1 cellular context compared by ENCODE assay signal in the genomic region with DNA sequence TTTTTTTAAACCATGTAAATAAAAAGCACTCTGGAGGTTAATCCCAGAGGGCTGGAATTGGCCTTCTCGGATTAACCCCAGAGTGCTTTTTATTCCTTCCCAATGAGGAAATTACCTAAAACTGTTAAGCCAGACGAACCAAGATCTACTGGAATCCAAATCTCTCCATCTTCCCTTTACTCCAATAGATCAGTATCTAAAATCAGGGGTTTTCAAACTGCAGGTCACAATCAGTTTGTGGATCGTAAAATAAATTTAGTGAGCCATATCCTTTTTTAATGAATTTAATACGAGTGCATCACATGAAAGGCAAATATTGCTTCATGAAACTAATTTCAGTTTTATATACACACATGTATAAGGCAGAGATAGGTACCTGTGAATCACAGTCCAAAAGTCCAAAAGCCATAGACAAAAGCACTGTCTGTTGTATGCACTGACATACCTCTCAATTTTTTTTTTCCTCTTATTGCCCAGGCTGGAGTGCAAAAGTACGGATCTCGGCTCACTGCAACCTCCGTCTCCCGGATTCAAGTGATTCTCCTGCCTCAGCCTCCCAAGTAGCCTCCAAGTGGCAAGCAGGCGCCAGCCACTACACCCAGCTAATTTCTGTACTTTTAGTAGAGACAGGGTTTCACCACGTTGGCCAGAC.
TF ChIP-seq lines count a peak whose summit lies in the region.

No MANE protein-coding gene starts in this region.

TF ChIP-seq in WTC11, 78 proteins besides CTCF, POLR2A, EP300 and RAD21 (continued from another document):
- TF ChIP-seq, protein P1, sequence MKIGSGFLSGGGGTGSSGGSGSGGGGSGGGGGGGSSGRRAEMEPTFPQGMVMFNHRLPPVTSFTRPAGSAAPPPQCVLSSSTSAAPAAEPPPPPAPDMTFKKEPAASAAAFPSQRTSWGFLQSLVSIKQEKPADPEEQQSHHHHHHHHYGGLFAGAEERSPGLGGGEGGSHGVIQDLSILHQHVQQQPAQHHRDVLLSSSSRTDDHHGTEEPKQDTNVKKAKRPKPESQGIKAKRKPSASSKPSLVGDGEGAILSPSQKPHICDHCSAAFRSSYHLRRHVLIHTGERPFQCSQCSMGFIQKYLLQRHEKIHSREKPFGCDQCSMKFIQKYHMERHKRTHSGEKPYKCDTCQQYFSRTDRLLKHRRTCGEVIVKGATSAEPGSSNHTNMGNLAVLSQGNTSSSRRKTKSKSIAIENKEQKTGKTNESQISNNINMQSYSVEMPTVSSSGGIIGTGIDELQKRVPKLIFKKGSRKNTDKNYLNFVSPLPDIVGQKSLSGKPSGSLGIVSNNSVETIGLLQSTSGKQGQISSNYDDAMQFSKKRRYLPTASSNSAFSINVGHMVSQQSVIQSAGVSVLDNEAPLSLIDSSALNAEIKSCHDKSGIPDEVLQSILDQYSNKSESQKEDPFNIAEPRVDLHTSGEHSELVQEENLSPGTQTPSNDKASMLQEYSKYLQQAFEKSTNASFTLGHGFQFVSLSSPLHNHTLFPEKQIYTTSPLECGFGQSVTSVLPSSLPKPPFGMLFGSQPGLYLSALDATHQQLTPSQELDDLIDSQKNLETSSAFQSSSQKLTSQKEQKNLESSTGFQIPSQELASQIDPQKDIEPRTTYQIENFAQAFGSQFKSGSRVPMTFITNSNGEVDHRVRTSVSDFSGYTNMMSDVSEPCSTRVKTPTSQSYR (CRISPR knock-in tag; IDR thresholded peaks at IDR 0.05), result no peak
- TF ChIP-seq, protein P2, sequence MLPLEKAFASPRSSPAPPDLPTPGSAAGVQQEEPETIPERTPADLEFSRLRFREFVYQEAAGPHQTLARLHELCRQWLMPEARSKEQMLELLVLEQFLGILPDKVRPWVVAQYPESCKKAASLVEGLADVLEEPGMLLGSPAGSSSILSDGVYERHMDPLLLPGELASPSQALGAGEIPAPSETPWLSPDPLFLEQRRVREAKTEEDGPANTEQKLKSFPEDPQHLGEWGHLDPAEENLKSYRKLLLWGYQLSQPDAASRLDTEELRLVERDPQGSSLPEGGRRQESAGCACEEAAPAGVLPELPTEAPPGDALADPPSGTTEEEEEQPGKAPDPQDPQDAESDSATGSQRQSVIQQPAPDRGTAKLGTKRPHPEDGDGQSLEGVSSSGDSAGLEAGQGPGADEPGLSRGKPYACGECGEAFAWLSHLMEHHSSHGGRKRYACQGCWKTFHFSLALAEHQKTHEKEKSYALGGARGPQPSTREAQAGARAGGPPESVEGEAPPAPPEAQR (CRISPR knock-in tag; IDR thresholded peaks at IDR 0.05), result no peak
